15 cellular contexts compared by ENCODE assay signal in genomic region chr9:89465726-89466308, GRCh38. TPM values are rescaled to one million over a fixed set of nuclear protein-coding genes. Genes with fewer than 3 reads are reported as not detected.
DNase-seq lines count a peak whose midpoint lies in the region; ATAC-seq lines count a peak whose summit lies in the region.
"Had no signal": no experiment of that assay in that cellular context is flagged by ENCODE, and none has a peak within 500 bp of the region (broad histone marks: within the 10 kb centered on the region; RNA-seq: fewer than 3 reads in every experiment).

No MANE protein-coding gene starts in this region.

- peak overlapping the region; percentile 84 for H3K4me3 Mint-ChIP-seq in activated naive CD4-positive, alpha-beta T cell treated with anti-CD3 and anti-CD28 coated beads, Interleukin-2, amount 50 U/mL, for 24 hours
- H3K4me3 Mint-ChIP-seq in activated CD8-positive, alpha-beta T cell treated with anti-CD3 and anti-CD28 coated beads, Interleukin-2, amount 10 ng/mL, durations not matched to agents 7 days and 5 days, result no peak overlapping the region
- peak overlapping the region in 3 of 5 donors; percentile 47 to 97 (median 80) for H3K4me3 Mint-ChIP-seq in immature natural killer cell

- no peaks in the 10 kb centered on the region for H3K9me3 Mint-ChIP-seq in activated naive CD4-positive, alpha-beta T cell treated with anti-CD3 and anti-CD28 coated beads, Interleukin-2, amount 50 U/mL, for 24 hours
- H3K9me3 Mint-ChIP-seq in activated CD8-positive, alpha-beta T cell treated with anti-CD3 and anti-CD28 coated beads, Interleukin-2, amount 10 ng/mL, durations not matched to agents 7 days and 5 days (ENCODE audit: insufficient read depth), result no peaks in the 10 kb centered on the region
- H3K9me3 Mint-ChIP-seq in immature natural killer cell, result no peaks in the 10 kb centered on the region

- CTCF ChIA-PET in activated CD8-positive, alpha-beta T cell treated with anti-CD3 and anti-CD28 coated beads, Interleukin-2, amount 10 ng/mL, durations not matched to agents 7 days and 5 days (lab: Charles Lee), result interaction anchor here (0.9 to 1.6 kb wide), 3 partner anchors 9 to 36 kb away, joined by 3 to 9 read pairs (median 4); no protein-coding TSS in a partner anchor

- H3K27ac Mint-ChIP-seq in activated naive CD4-positive, alpha-beta T cell treated with anti-CD3 and anti-CD28 coated beads, Interleukin-2, amount 50 U/mL, for 24 hours, result peak overlapping the region; percentile 99
- peak overlapping the region; percentile 96 for H3K27ac Mint-ChIP-seq in activated CD8-positive, alpha-beta T cell treated with anti-CD3 and anti-CD28 coated beads, Interleukin-2, amount 10 ng/mL, durations not matched to agents 7 days and 5 days
- H3K27ac Mint-ChIP-seq in immature natural killer cell, result peak overlapping the region; percentile 32 to 94 (median 76)

- peaks cover 7% of the 10 kb centered on the region for H3K36me3 ChIP-seq in thymus (ENCODE audit: control insufficient read depth, insufficient read depth)
- H3K36me3 ChIP-seq: SJCRH30, thoracic aorta, WERI-Rb-1 had no signal

- peak overlapping the region; percentile 25 for H3K27ac ChIP-seq in thymus (ENCODE audit: low read depth)
- H3K27ac ChIP-seq: SJCRH30, thoracic aorta, WERI-Rb-1 had no signal

- peaks cover 97% of the 10 kb centered on the region for H3K4me1 Mint-ChIP-seq in activated naive CD4-positive, alpha-beta T cell treated with anti-CD3 and anti-CD28 coated beads, Interleukin-2, amount 50 U/mL, for 24 hours
- H3K4me1 Mint-ChIP-seq in activated CD8-positive, alpha-beta T cell treated with anti-CD3 and anti-CD28 coated beads, Interleukin-2, amount 10 ng/mL, durations not matched to agents 7 days and 5 days (ENCODE audit: low read depth), result peaks cover 98% of the 10 kb centered on the region
- H3K4me1 Mint-ChIP-seq in immature natural killer cell, result peaks cover 96 to 100% of the 10 kb centered on the region in 2 donors

- POLR2A ChIA-PET in activated CD8-positive, alpha-beta T cell treated with anti-CD3 and anti-CD28 coated beads, Interleukin-2, amount 10 ng/mL, durations not matched to agents 7 days and 5 days (lab: Charles Lee), result interaction anchor here (1.3 to 1.9 kb wide), 2 partner anchors 30 to 83 kb away, joined by 4 to 5 read pairs; no protein-coding TSS in a partner anchor

- 98% methylated on average over 10 of the region's 10 CpGs for WGBS in thymus

- no peaks in the 10 kb centered on the region for H3K27me3 ChIP-seq in thymus (ENCODE audit: control insufficient read depth, insufficient read depth)

- no peak for DNase-seq in activated naive CD4-positive, alpha-beta T cell (lab: John Stamatoyannopoulos, UW)
- no peak for DNase-seq in activated CD8-positive, alpha-beta T cell treated with anti-CD3 and anti-CD28 coated beads, Interleukin-2, amount 10 ng/mL, durations not matched to agents 7 days and 5 days
- no peak for DNase-seq in immature natural killer cell
- no peak for DNase-seq in NCI-H2171 treated with DMSO at 0.1 percent for 48 hours (lab: John Stamatoyannopoulos, UW)
- DNase-seq: activated gamma-delta T cell treated with Interleukin-2 at 50 U/mL for 16 hours; NCI-H2081; NK-92 treated with Interleukin-12 subunit alpha and Interleukin-12 subunit beta, amount 100 ng/mL, for 24 hours; SJCRH30; stimulated activated CD4-positive, alpha-beta T cell treated with anti-CD3 and anti-CD28 coated beads, Interleukin-12 subunit alpha, Interleukin-12 subunit beta, amount 100 ng/mL, for 4 hours; WERI-Rb-1 had no signal

- H3K9me3 ChIP-seq in thymus (ENCODE audit: control insufficient read depth), result no peaks in the 10 kb centered on the region
- H3K9me3 ChIP-seq: SJCRH30, thoracic aorta had no signal

- peaks cover 40% of the 10 kb centered on the region for H3K36me3 Mint-ChIP-seq in activated naive CD4-positive, alpha-beta T cell treated with anti-CD3 and anti-CD28 coated beads, Interleukin-2, amount 50 U/mL, for 24 hours
- peaks cover 88% of the 10 kb centered on the region for H3K36me3 Mint-ChIP-seq in activated CD8-positive, alpha-beta T cell treated with anti-CD3 and anti-CD28 coated beads, Interleukin-2, amount 10 ng/mL, durations not matched to agents 7 days and 5 days (ENCODE audit: low read depth)
- H3K36me3 Mint-ChIP-seq in immature natural killer cell, result peaks cover 0 to 18% (median 15%) of the 10 kb centered on the region in 3 donors

- H3K4me1 ChIP-seq in thymus (ENCODE audit: control insufficient read depth, insufficient read depth, low read length), result peaks cover 54% of the 10 kb centered on the region
- H3K4me1 ChIP-seq: SJCRH30 had no signal

- no peak overlapping the region for H3K4me3 ChIP-seq in thymus (ENCODE audit: low read length)
- H3K4me3 ChIP-seq: SJCRH30, thoracic aorta had no signal

- ATAC-seq in activated CD8-positive, alpha-beta T cell treated with anti-CD3 and anti-CD28 coated beads, Interleukin-2, amount 10 ng/mL, durations not matched to agents 7 days and 5 days, result no peak
- ATAC-seq in GM21825 (IDR thresholded peaks at IDR 0.05; ENCODE audit: unreplicated experiment) (no peak), HG03439 (IDR thresholded peaks at IDR 0.05; ENCODE audit: unreplicated experiment) (no peak)

- H3K27me3 Mint-ChIP-seq in activated naive CD4-positive, alpha-beta T cell treated with anti-CD3 and anti-CD28 coated beads, Interleukin-2, amount 50 U/mL, for 24 hours, result no peaks in the 10 kb centered on the region
- H3K27me3 Mint-ChIP-seq in activated CD8-positive, alpha-beta T cell treated with anti-CD3 and anti-CD28 coated beads, Interleukin-2, amount 10 ng/mL, durations not matched to agents 7 days and 5 days (ENCODE audit: low read depth), result no peaks in the 10 kb centered on the region
- H3K27me3 Mint-ChIP-seq in immature natural killer cell (ENCODE audit: low read depth in 3 of 3), result peaks cover 4 to 23% (median 6%) of the 10 kb centered on the region in 3 donors

RNA-seq across cellular contexts. Expression of gene SEMA4D, which starts 32.1 kb away (rescaled TPM):
- 100 to 1,000 TPM; 314 to 321 TPM for total RNA-seq in activated CD8-positive, alpha-beta T cell treated with anti-CD3 and anti-CD28 coated beads, Interleukin-2, amount 10 ng/mL, durations not matched to agents 7 days and 5 days
- polyA plus RNA-seq in immature natural killer cell, result 10 to 100 TPM; 45.8 to 80.6 (median 47.0) TPM
- polyA plus RNA-seq in thymus, result 62.1 TPM
- total RNA-seq: SJCRH30 had no signal
